ENCODE assay signal across 13 cellular contexts in the genomic region with DNA sequence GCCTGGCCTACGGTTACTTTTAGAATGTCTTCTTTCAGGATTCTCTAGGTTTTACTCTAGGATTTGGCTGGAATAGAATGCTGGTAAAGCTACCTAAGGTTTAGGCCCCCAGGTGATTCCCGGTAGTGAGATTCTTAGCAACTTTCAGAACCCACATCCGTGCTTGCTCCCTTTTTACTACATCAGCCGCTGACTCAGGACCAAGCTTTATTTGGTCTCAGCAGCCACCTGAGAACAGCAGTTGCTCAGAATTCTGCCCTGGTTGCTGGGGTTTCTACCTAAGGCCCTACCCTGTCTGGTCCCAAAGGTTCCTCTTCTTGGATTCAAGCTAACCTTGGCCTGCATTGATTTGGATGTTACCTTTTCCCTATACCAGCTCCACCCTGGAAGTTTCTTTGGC. TPM values are rescaled to one million over a fixed set of nuclear protein-coding genes. Genes with fewer than 3 reads are reported as not detected.
DNase-seq lines count a peak whose midpoint lies in the region; ATAC-seq and TF ChIP-seq lines count a peak whose summit lies in the region.
"Had no signal": no experiment of that assay in that cellular context is flagged by ENCODE, and none has a peak within 500 bp of the region (broad histone marks: within the 10 kb centered on the region; RNA-seq: fewer than 3 reads in every experiment).

No MANE protein-coding gene starts in this region.

- H3K27ac ChIP-seq in neural progenitor cell: no peak overlapping the region

- no peak overlapping the region for H3K4me3 Mint-ChIP-seq in effector memory CD8-positive, alpha-beta T cell
- H3K4me3 Mint-ChIP-seq in neural progenitor cell: no peak overlapping the region
- H3K4me3 Mint-ChIP-seq: natural killer cell treated with Interleukin-12 subunit alpha and Interleukin-12 subunit beta and Interleukin-15 and Interleukin-18, amount 100 ng/mL, for 72 hours had no signal

- H3K4me1 Mint-ChIP-seq in effector memory CD8-positive, alpha-beta T cell (ENCODE audit: low read depth in 2 of 2): peaks cover 0 to 2% of the 10 kb centered on the region in 2 donors
- peaks cover 4% of the 10 kb centered on the region for H3K4me1 Mint-ChIP-seq in neural progenitor cell

- H3K79me2 ChIP-seq in neural progenitor cell (ENCODE audit: low read depth): no peaks in the 10 kb centered on the region

- no peaks in the 10 kb centered on the region for H3K27me3 ChIP-seq in neural progenitor cell

- H3K27me3 Mint-ChIP-seq in effector memory CD8-positive, alpha-beta T cell: peaks cover 6 to 15% of the 10 kb centered on the region in 2 donors
- no peaks in the 10 kb centered on the region for H3K27me3 Mint-ChIP-seq in neural progenitor cell (ENCODE audit: insufficient read depth, low read depth)

- no peaks in the 10 kb centered on the region for H3K9me3 ChIP-seq in neural progenitor cell (ENCODE audit: low read depth)

- no peaks in the 10 kb centered on the region for H3K9me3 Mint-ChIP-seq in effector memory CD8-positive, alpha-beta T cell
- no peaks in the 10 kb centered on the region for H3K9me3 Mint-ChIP-seq in neural progenitor cell
- H3K9me3 Mint-ChIP-seq: natural killer cell treated with Interleukin-12 subunit alpha and Interleukin-12 subunit beta and Interleukin-15 and Interleukin-18, amount 100 ng/mL, for 72 hours had no signal

- no peak overlapping the region for H2AFZ ChIP-seq in neural progenitor cell (replicated peaks)

- no peak for TF ChIP-seq CTCF in neural progenitor cell (IDR thresholded peaks at IDR 0.05)

- peaks cover 3% of the 10 kb centered on the region for H3K36me3 Mint-ChIP-seq in effector memory CD8-positive, alpha-beta T cell (ENCODE audit: insufficient read depth)
- H3K36me3 Mint-ChIP-seq in neural progenitor cell: no peaks in the 10 kb centered on the region
- H3K36me3 Mint-ChIP-seq: natural killer cell treated with Interleukin-12 subunit alpha and Interleukin-12 subunit beta and Interleukin-15 and Interleukin-18, amount 100 ng/mL, for 72 hours had no signal

- H3K4me3 ChIP-seq in neural progenitor cell: no peak overlapping the region
- H3K4me3 ChIP-seq: skin epidermis had no signal

- H3K9ac ChIP-seq in neural progenitor cell: no peak overlapping the region

- ATAC-seq in GM18867 (IDR thresholded peaks at IDR 0.05; ENCODE audit: unreplicated experiment) (peak; percentile 29), GM21526 (IDR thresholded peaks at IDR 0.05; ENCODE audit: low FRiP score, unreplicated experiment) (peak; percentile 32), HG03108 (IDR thresholded peaks at IDR 0.05; ENCODE audit: unreplicated experiment) (peak; percentile 29), esophagus mucosa (no peak)
- peak; percentile 22 for ATAC-seq in effector memory CD8-positive, alpha-beta T cell (replicated peaks)
- ATAC-seq: SK-N-SH treated with all-trans-retinoic acid at 6 μM for 48 hours had no signal

- no peaks in the 10 kb centered on the region for H4K20me1 ChIP-seq in neural progenitor cell (ENCODE audit: low read depth)

- DNase-seq in effector memory CD8-positive, alpha-beta T cell: no peak
- no peak for DNase-seq in neural progenitor cell (ENCODE audit: low spot score)
- DNase-seq in inferior parietal cortex (ENCODE audit: extremely low spot score): no peak
- DNase-seq: NCI-H1092; NCI-H526; stimulated activated CD8-positive, alpha-beta memory T cell treated with anti-CD3 and anti-CD28 coated beads, Interleukin-4, amount 100 ng/mL, for 48 hours had no signal

- no peaks in the 10 kb centered on the region for H3F3A ChIP-seq in neural progenitor cell (ENCODE audit: low read depth)

- no peaks in the 10 kb centered on the region for H3K36me3 ChIP-seq in neural progenitor cell

- H3K4me2 ChIP-seq in neural progenitor cell: no peak overlapping the region

- no peak overlapping the region for H3K27ac Mint-ChIP-seq in effector memory CD8-positive, alpha-beta T cell
- H3K27ac Mint-ChIP-seq in neural progenitor cell: no peak overlapping the region

- H3K4me1 ChIP-seq in neural progenitor cell: no peaks in the 10 kb centered on the region

RNA-seq across cellular contexts. Expression of a gene that starts 36.1 kb away (rescaled TPM):
- total RNA-seq in esophagus mucosa (156 TPM), neural progenitor cell (ENCODE audit: low replicate concordance) (140 and 228 TPM in 2 replicates)
